9 cellular contexts compared by ENCODE assay signal in genomic region chr16:53089434-53090270, GRCh38. TPM values are rescaled to one million over a fixed set of nuclear protein-coding genes. Genes with fewer than 3 reads are reported as not detected.
DNase-seq lines count a peak whose midpoint lies in the region; ATAC-seq and TF ChIP-seq lines count a peak whose summit lies in the region.
"Had no signal": no experiment of that assay in that cellular context is flagged by ENCODE, and none has a peak within 500 bp of the region (broad histone marks: within the 10 kb centered on the region; RNA-seq: fewer than 3 reads in every experiment).

No MANE protein-coding gene starts in this region.

- ATAC-seq in GM23338 (peak; percentile 38), HG03457 (IDR thresholded peaks at IDR 0.05; ENCODE audit: unreplicated experiment) (no peak), HG03045 (IDR thresholded peaks at IDR 0.05; ENCODE audit: unreplicated experiment) (no peak)

- H3K27me3 Mint-ChIP-seq in GM23338 (ENCODE audit: insufficient read depth, low read depth, poor library complexity) (peaks cover 9% of the 10 kb centered on the region), glutamatergic neuron (ENCODE audit: unreplicated experiment) (peaks cover 17% of the 10 kb centered on the region)

- H3K79me2 ChIP-seq in GM23338 (replicated peaks; ENCODE audit: insufficient read depth), result no peaks in the 10 kb centered on the region; the same call in 1 of the 2 replicates

- H3K4me2 ChIP-seq in GM23338, result peak overlapping the region; percentile 13; the same call in 1 of the 2 replicates

- H3K4me3 ChIP-seq in GM23338, result no peak overlapping the region
- no peak overlapping the region for H3K4me3 ChIP-seq in Peyer's patch
- H3K4me3 ChIP-seq in sigmoid colon, result peak overlapping the region in 1 of 4 donors; percentile 14

- H3K4me3 Mint-ChIP-seq in GM23338 (no peak overlapping the region; the same call in 2 of the 3 replicates), glutamatergic neuron (ENCODE audit: unreplicated experiment) (peak overlapping the region; percentile 94)

- H3K27ac ChIP-seq in GM23338 (ENCODE audit: low read depth) (no peak overlapping the region), Peyer's patch (peak overlapping the region; percentile 54 to 86 (median 71)), sigmoid colon (peak overlapping the region; percentile 86 to 90 (median 88))

- WGBS in sigmoid colon, 2 donors, result 35 to 51% methylated on average over 4 of the region's 4 CpGs

- no peak for TF ChIP-seq POLR2A in Peyer's patch (IDR thresholded peaks at IDR 0.05)
- no peak for TF ChIP-seq POLR2A in sigmoid colon (IDR thresholded peaks at IDR 0.05)

- H3K9me3 Mint-ChIP-seq in GM23338 (no peaks in the 10 kb centered on the region), glutamatergic neuron (ENCODE audit: unreplicated experiment) (peaks cover 23% of the 10 kb centered on the region)

- no peaks in the 10 kb centered on the region; the same call in 1 of the 3 replicates for H3K36me3 Mint-ChIP-seq in GM23338 (ENCODE audit: low read depth)
- H3K36me3 Mint-ChIP-seq in glutamatergic neuron (ENCODE audit: unreplicated experiment), result no peaks in the 10 kb centered on the region

- no peaks in the 10 kb centered on the region; the same call in 1 of the 2 replicates for H3F3A ChIP-seq in GM23338 (replicated peaks; ENCODE audit: low read depth)

- TF ChIP-seq CTCF in GM23338 (conservative IDR thresholded peaks at IDR 0.05; ENCODE audit: low read depth in 2 of 2), result no peak
- TF ChIP-seq CTCF in Peyer's patch (IDR thresholded peaks at IDR 0.05), result no peak
- TF ChIP-seq CTCF in glutamatergic neuron (IDR thresholded peaks at IDR 0.05; ENCODE audit: partially characterized antibody, unreplicated experiment), result no peak
- TF ChIP-seq CTCF in sigmoid colon (IDR thresholded peaks at IDR 0.05), result no peak

- no peaks in the 10 kb centered on the region for H4K20me1 ChIP-seq in GM23338 (replicated peaks; ENCODE audit: insufficient read depth)

- H3K9me3 ChIP-seq in Peyer's patch (no peaks in the 10 kb centered on the region), sigmoid colon (no peaks in the 10 kb centered on the region)

- intact Hi-C loops in sigmoid colon (cut with DNase I), result loop anchor here (2.0 kb wide), 1 partner anchor 41 kb away; no protein-coding TSS in a partner anchor

- no peaks in the 10 kb centered on the region for H3K9me2 ChIP-seq in GM23338 (ENCODE audit: insufficient read depth)

- peaks cover 63% of the 10 kb centered on the region for H3K4me1 Mint-ChIP-seq in GM23338
- H3K4me1 Mint-ChIP-seq in glutamatergic neuron (ENCODE audit: low read depth, unreplicated experiment), result peaks cover 64% of the 10 kb centered on the region

- DNase-seq in GM23338 (ENCODE audit: low spot score) (peak; percentile 59), Peyer's patch (no peak), glutamatergic neuron (no peak), sigmoid colon (peak; percentile 77), GM19238 (ENCODE audit: insufficient read length, low spot score) (no peak), ecto neural progenitor cell (ENCODE audit: low spot score) (no peak)
- DNase-seq: activated CD4-positive, CD25-positive, alpha-beta regulatory T cell treated with anti-CD3 and anti-CD28 coated beads, Interleukin-2, amount 50 U/mL, for 72 hours had no signal

- peaks cover 64% of the 10 kb centered on the region for H3K4me1 ChIP-seq in GM23338 (ENCODE audit: insufficient read depth)
- peaks cover 5 to 61% (median 32%) of the 10 kb centered on the region in 4 donors for H3K4me1 ChIP-seq in Peyer's patch
- H3K4me1 ChIP-seq in sigmoid colon, result peaks cover 0 to 93% (median 85%) of the 10 kb centered on the region in 4 donors

- H3K36me3 ChIP-seq in GM23338 (ENCODE audit: insufficient read depth) (no peaks in the 10 kb centered on the region), Peyer's patch (no peaks in the 10 kb centered on the region), sigmoid colon (no peaks in the 10 kb centered on the region)

- no peak overlapping the region for H2AFZ ChIP-seq in GM23338

- TF ChIP-seq EP300 in sigmoid colon (IDR thresholded peaks at IDR 0.05), result no peak

- H3K27me3 ChIP-seq in GM23338 (ENCODE audit: insufficient read depth) (no peaks in the 10 kb centered on the region), Peyer's patch (no peaks in the 10 kb centered on the region), sigmoid colon (no peaks in the 10 kb centered on the region)

- peak overlapping the region; percentile 44 for H3K27ac Mint-ChIP-seq in GM23338
- peak overlapping the region; percentile 100 for H3K27ac Mint-ChIP-seq in glutamatergic neuron (ENCODE audit: unreplicated experiment)

TF ChIP-seq in GM23338, 12 proteins besides CTCF, POLR2A, EP300 and RAD21 (continues in another document):
- TF ChIP-seq ZNF462 (CRISPR knock-in tag; IDR thresholded peaks at IDR 0.05), result peak; percentile 61
- TF ChIP-seq ETS1 (IDR thresholded peaks at IDR 0.05), result no peak

RNA-seq across cellular contexts. Expression of gene CHD9, which starts 34.9 kb away (rescaled TPM):
- 18.8 and 21.9 TPM in 2 replicates for total RNA-seq in GM23338 (2014; rRNA removed; shearing (Covaris generic))
- 32.4 and 46.6 TPM in 2 replicates for polyA plus RNA-seq in GM23338 (2016; fragmentation: Nextera tagmentation; extraction: Ambion mirVana)
- total RNA-seq in Peyer's patch, result 100 to 1,000 TPM in 1 of 4 donors, 10 to 100 TPM in 3; 48.4 to 187 (median 79.3) TPM
- 120 TPM for total RNA-seq in glutamatergic neuron (ENCODE audit: unreplicated experiment)
- total RNA-seq in sigmoid colon, result 10 to 100 TPM; 55.5 to 88.5 (median 85.5) TPM
- polyA plus RNA-seq in sigmoid colon, result 10 to 100 TPM; 13.8 to 20.1 (median 15.2) TPM

RNA-seq across cellular contexts. Expression of gene CHD9NB, which starts 37.0 kb away (rescaled TPM):
- 4.2 and 4.5 TPM in 2 replicates for total RNA-seq in GM23338 (2014; rRNA removed; shearing (Covaris generic))
- polyA plus RNA-seq in GM23338 (2016; fragmentation: Nextera tagmentation; extraction: Ambion mirVana) (1.5 and 1.7 TPM in 2 replicates), sigmoid colon (1 to 10 TPM; 4.6 to 9.5 (median 6.6) TPM)
- total RNA-seq in Peyer's patch (1 to 10 TPM in 3 of 4 donors, not detected in 1; 2.4 to 6.9 (median 3.2) TPM), glutamatergic neuron (ENCODE audit: unreplicated experiment) (1.8 TPM), sigmoid colon (under 1 TPM in 2 of 4 donors, not detected in 2; 0.55 to 0.71 TPM)

Comparison
In these comparisons a context has a peak if more than half of its experiments do, and no peak if none do; other contexts are left out.
1. DNase-seq: peak in GM23338 (single experiment) and sigmoid colon (single experiment); none in Peyer's patch (0 of 3), glutamatergic neuron (single experiment), GM19238 (single experiment) and ecto neural progenitor cell (single experiment).